In genomic region chr11:65386307-65387081, GRCh38 we compare ENCODE assay signal across 8 cellular contexts. TPM values are rescaled to one million over a fixed set of nuclear protein-coding genes. Genes with fewer than 3 reads are reported as not detected.
A peak's percentile ranks its signal among the peaks of the same experiment; 100 is the strongest.
DNase-seq lines count a peak whose midpoint lies in the region; ATAC-seq, FAIRE-seq and TF ChIP-seq lines count a peak whose summit lies in the region.

A gene with protein sequence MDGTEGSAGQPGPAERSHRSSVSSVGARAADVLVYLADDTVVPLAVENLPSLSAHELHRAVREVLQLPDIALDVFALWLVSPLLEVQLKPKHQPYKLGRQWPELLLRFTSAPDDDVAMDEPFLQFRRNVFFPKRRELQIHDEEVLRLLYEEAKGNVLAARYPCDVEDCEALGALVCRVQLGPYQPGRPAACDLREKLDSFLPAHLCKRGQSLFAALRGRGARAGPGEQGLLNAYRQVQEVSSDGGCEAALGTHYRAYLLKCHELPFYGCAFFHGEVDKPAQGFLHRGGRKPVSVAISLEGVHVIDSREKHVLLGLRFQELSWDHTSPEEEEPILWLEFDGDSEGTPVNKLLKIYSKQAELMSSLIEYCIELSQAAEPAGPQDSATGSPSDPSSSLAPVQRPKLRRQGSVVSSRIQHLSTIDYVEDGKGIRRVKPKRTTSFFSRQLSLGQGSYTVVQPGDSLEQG (plus strand): TSS chr11:65386637. CDS start chr11:65387037, 400 bp downstream.

- peak within 1 kb of the TSS; percentile 97 for H3K9ac ChIP-seq in PC-3 (ENCODE audit: low read length)

- H3K79me2 ChIP-seq in PC-3 (ENCODE audit: low read length), result peaks cover 39% of the 10 kb centered on the region

- TF ChIP-seq CTCF in PC-3 (conservative IDR thresholded peaks at IDR 0.05; ENCODE audit: low read depth, low read length) (no peak), mucosa of descending colon (IDR thresholded peaks at IDR 0.05) (no peak)

- POLR2A ChIA-PET in PC-3 (lab: Charles Lee; ENCODE audit: unreplicated experiment), result interaction anchor here (0.6 kb wide), 2 partner anchors 16 to 91 kb away, joined by 6 read pairs; no protein-coding TSS in a partner anchor

- ATAC-seq in PC-3, result peak; percentile 39
- ATAC-seq in mucosa of descending colon, result peak; percentile 72
- no peak for ATAC-seq in GM21447 (IDR thresholded peaks at IDR 0.05; ENCODE audit: unreplicated experiment)

- TSS peak; percentile 53 for BruUV-seq in PC-3 (replicated peaks; lab: Mats Ljungman, UMichigan)

- intact Hi-C loops in PC-3 (cut with micrococcal nuclease) (no loop called here), mucosa of descending colon (cut with DNase I, micrococcal nuclease) (no loop called here)

- peak within 1 kb of the TSS; percentile 99 for H3K4me2 ChIP-seq in PC-3 (ENCODE audit: low read length)

- H3K27me3 ChIP-seq in PC-3 (ENCODE audit: low read length), result no peaks in the 10 kb centered on the region

- FAIRE-seq in GM18507 (lab: Jason Lieb, UNC), result peak; percentile 62

- no peaks in the 10 kb centered on the region for H3K9me2 ChIP-seq in PC-3 (replicated peaks; ENCODE audit: low read length)

- H3F3A ChIP-seq in PC-3 (ENCODE audit: low read length, unreplicated experiment), result peaks cover 13% of the 10 kb centered on the region

- H3K36me3 ChIP-seq in PC-3 (ENCODE audit: low read depth, low read length) (no peaks in the 10 kb centered on the region), mucosa of descending colon (ENCODE audit: low read depth) (no peaks in the 10 kb centered on the region)

- H3K27ac ChIP-seq in PC-3 (ENCODE audit: low read length) (peak within 1 kb of the TSS; percentile 98), epithelial cell of prostate (peak within 1 kb of the TSS; percentile 99)

- CTCF ChIA-PET in PC-3 (lab: Charles Lee), result interaction anchor here (0.6 kb wide), 1 partner anchor 1733 kb away, joined by 4 read pairs; the partner anchor contains the start of gene KDM2A

- DNase-seq in GM18507 (ENCODE audit: extremely low spot score, insufficient read length, low read depth) (peak; percentile 80), HuH-7 (ENCODE audit: low spot score) (peak; percentile 93), PC-3 (peak; percentile 90), activated T-cell treated with anti-CD3 and anti-CD28 coated beads for 48 hours (ENCODE audit: low read depth) (peak; percentile 84), epithelial cell of prostate (ENCODE audit: low read depth, low spot score) (no peak), mucosa of descending colon (peak; percentile 92 to 96 (median 95))
- peak; percentile 80 to 81 for DNase-seq in stimulated activated CD8-positive, alpha-beta memory T cell treated with anti-CD3 and anti-CD28 coated beads, Interleukin-2, amount 100 ng/mL, for 48 hours (ENCODE audit: low read depth in 2 of 2)

- peaks cover 6% of the 10 kb centered on the region; the same call in 1 of the 2 replicates for H4K20me1 ChIP-seq in PC-3 (ENCODE audit: low read length)

- H3K4me3 ChIP-seq in PC-3 (ENCODE audit: low read length), result peak within 1 kb of the TSS; percentile 88
- peak within 1 kb of the TSS; percentile 68 for H3K4me3 ChIP-seq in mucosa of descending colon

- H2AFZ ChIP-seq in PC-3 (ENCODE audit: low read length), result peak within 1 kb of the TSS; percentile 80

- H3K4me1 ChIP-seq in PC-3 (ENCODE audit: insufficient read depth, low read length) (peaks cover 58% of the 10 kb centered on the region), mucosa of descending colon (ENCODE audit: low read depth) (peaks cover 64% of the 10 kb centered on the region)

- no peaks in the 10 kb centered on the region for H3K9me3 ChIP-seq in PC-3 (ENCODE audit: low read length)
- H3K9me3 ChIP-seq in mucosa of descending colon, result no peaks in the 10 kb centered on the region

RNA-seq across cellular contexts. Expression of the gene that starts here (rescaled TPM):
- 68.3 and 93.2 TPM in 2 replicates for total RNA-seq in PC-3 (2014; rRNA removed)
- 10 to 100 TPM; 27.1 to 44.1 (median 42.3) TPM for total RNA-seq in mucosa of descending colon
